Comparison of ENCODE assay signal across 9 cellular contexts in genomic region chr2:23988371-23988770, GRCh38. TPM values are rescaled to one million over a fixed set of nuclear protein-coding genes. Genes with fewer than 3 reads are reported as not detected.
DNase-seq lines count a peak whose midpoint lies in the region; ATAC-seq, FAIRE-seq and TF ChIP-seq lines count a peak whose summit lies in the region.
"Had no signal": no experiment of that assay in that cellular context is flagged by ENCODE, and none has a peak within 500 bp of the region (broad histone marks: within the 10 kb centered on the region; RNA-seq: fewer than 3 reads in every experiment).

No MANE protein-coding gene starts in this region.

- no peak overlapping the region for H3K27ac Mint-ChIP-seq in HFFc6
- H3K27ac Mint-ChIP-seq in activated naive CD4-positive, alpha-beta T cell treated with anti-CD3 and anti-CD28 coated beads, Interleukin-2, amount 10 ng/mL, durations not matched to agents 7 days and 5 days = no peak overlapping the region

- no peak overlapping the region for H3K4me2 ChIP-seq in SK-N-SH

- H3F3A ChIP-seq in SK-N-SH (replicated peaks; ENCODE audit: insufficient read depth) = peaks cover 3% of the 10 kb centered on the region

- no peak overlapping the region for H3K4me3 ChIP-seq in SK-N-SH (ENCODE audit: low read depth in 2 of 2, low read length in 1 of 2)

- H3K36me3 Mint-ChIP-seq in HFFc6 (ENCODE audit: low read depth) = peaks cover 3% of the 10 kb centered on the region; the same call in 1 of the 2 replicates
- H3K36me3 Mint-ChIP-seq in activated naive CD4-positive, alpha-beta T cell treated with anti-CD3 and anti-CD28 coated beads, Interleukin-2, amount 10 ng/mL, durations not matched to agents 7 days and 5 days = peaks cover 2% of the 10 kb centered on the region

- no peak overlapping the region for H3K9ac ChIP-seq in SK-N-SH

- 57% methylated on average over 2 of the region's 2 CpGs for WGBS in SK-N-SH (ENCODE audit: low lambda C conversion rate)

- H3K27ac ChIP-seq in SK-N-SH (ENCODE audit: low read depth in 2 of 2, low read length in 1 of 2) = no peak overlapping the region
- H3K27ac ChIP-seq: epithelial cell of prostate had no signal

- TF ChIP-seq RAD21 in SK-N-SH (IDR thresholded peaks at IDR 0.05; ENCODE audit: low read length) = peak; percentile 45

- no peak for DNase-seq in D721Med (ENCODE audit: insufficient read length, low spot score)
- DNase-seq in HFFc6 = peak; percentile 21
- DNase-seq in SK-N-SH = no peak
- no peak for DNase-seq in left lobe of liver (ENCODE audit: low spot score)
- no peak for DNase-seq in NCI-H187 treated with DMSO at 0.1 percent for 48 hours (lab: John Stamatoyannopoulos, UW)
- no peak for DNase-seq in stimulated activated CD4-positive, alpha-beta T cell treated with anti-CD3 and anti-CD28 coated beads, Interleukin-4, amount 100 ng/mL, for 24 hours
- no peak for DNase-seq in activated naive CD4-positive, alpha-beta T cell treated with anti-CD3 and anti-CD28 coated beads, Interleukin-2, amount 10 ng/mL, durations not matched to agents 7 days and 5 days

- H3K27me3 Mint-ChIP-seq in HFFc6 (ENCODE audit: insufficient read depth) = no peaks in the 10 kb centered on the region
- H3K27me3 Mint-ChIP-seq in activated naive CD4-positive, alpha-beta T cell treated with anti-CD3 and anti-CD28 coated beads, Interleukin-2, amount 10 ng/mL, durations not matched to agents 7 days and 5 days = no peaks in the 10 kb centered on the region

- H3K9me2 ChIP-seq in SK-N-SH = no peaks in the 10 kb centered on the region

- POLR2A ChIA-PET in SK-N-SH (lab: Yijun Ruan, JAX) = no interaction called here

- TF ChIP-seq EP300 in SK-N-SH (IDR thresholded peaks at IDR 0.05; ENCODE audit: borderline replicate concordance in 1 of 2, low read depth in 1 of 2, low read length in 1 of 2) = no peak

- peak; percentile 79 for ATAC-seq in left lobe of liver
- ATAC-seq in GM21786 (IDR thresholded peaks at IDR 0.05; ENCODE audit: unreplicated experiment) = no peak

- H3K36me3 ChIP-seq in SK-N-SH (replicated peaks in 1 of 2; ENCODE audit: control insufficient read depth in 1 of 2, insufficient read depth in 2 of 2, low read length in 1 of 2) = peaks cover 8% of the 10 kb centered on the region in 2 experiments

- H2AFZ ChIP-seq in SK-N-SH (ENCODE audit: low read depth) = no peak overlapping the region

- H3K27me3 ChIP-seq in SK-N-SH (ENCODE audit: insufficient read depth) = no peaks in the 10 kb centered on the region

- CTCF ChIA-PET in SK-N-SH (lab: Yijun Ruan, JAX) = interaction anchor here (1.5 kb wide), 1 partner anchor 96 kb away, joined by 3 read pairs; the partner anchor contains the start of gene TP53I3
- CTCF ChIA-PET in activated naive CD4-positive, alpha-beta T cell treated with anti-CD3 and anti-CD28 coated beads, Interleukin-2, amount 10 ng/mL, durations not matched to agents 7 days and 5 days (lab: Charles Lee) = no interaction called here

- H3K4me3 Mint-ChIP-seq in HFFc6 = no peak overlapping the region
- H3K4me3 Mint-ChIP-seq in activated naive CD4-positive, alpha-beta T cell treated with anti-CD3 and anti-CD28 coated beads, Interleukin-2, amount 10 ng/mL, durations not matched to agents 7 days and 5 days = no peak overlapping the region

- TF ChIP-seq CTCF in D721Med (IDR thresholded peaks at IDR 0.05; ENCODE audit: insufficient read depth, missing control alignments) (peak; percentile 32), HFFc6 (IDR thresholded peaks at IDR 0.05) (peak; percentile 63), SK-N-SH (IDR thresholded peaks at IDR 0.05) (peak; percentile 60)

- no peaks in the 10 kb centered on the region for H3K9me3 ChIP-seq in SK-N-SH

- peaks cover 6% of the 10 kb centered on the region for H3K4me1 Mint-ChIP-seq in HFFc6 (ENCODE audit: low read depth)
- H3K4me1 Mint-ChIP-seq in activated naive CD4-positive, alpha-beta T cell treated with anti-CD3 and anti-CD28 coated beads, Interleukin-2, amount 10 ng/mL, durations not matched to agents 7 days and 5 days = no peaks in the 10 kb centered on the region

- no peaks in the 10 kb centered on the region for H3K79me2 ChIP-seq in SK-N-SH (ENCODE audit: insufficient read depth)

- no peaks in the 10 kb centered on the region for H3K4me1 ChIP-seq in SK-N-SH (ENCODE audit: control insufficient read depth in 1 of 2, insufficient read depth in 2 of 2, low read depth in 1 of 2, low read length in 1 of 2)

- no peak for FAIRE-seq in D721Med (lab: Jason Lieb, UNC)

- no peaks in the 10 kb centered on the region for H3K9me3 Mint-ChIP-seq in HFFc6
- H3K9me3 Mint-ChIP-seq in activated naive CD4-positive, alpha-beta T cell treated with anti-CD3 and anti-CD28 coated beads, Interleukin-2, amount 10 ng/mL, durations not matched to agents 7 days and 5 days = no peaks in the 10 kb centered on the region

- H4K20me1 ChIP-seq in SK-N-SH (ENCODE audit: insufficient read depth) = no peaks in the 10 kb centered on the region

TF ChIP-seq in SK-N-SH, 30 proteins besides CTCF, POLR2A, EP300 and RAD21 (continues in another document):
- TF ChIP-seq TEAD4 (IDR thresholded peaks at IDR 0.05; ENCODE audit: borderline replicate concordance, insufficient read depth) = no peak
- TF ChIP-seq SMC3 (IDR thresholded peaks at IDR 0.05; ENCODE audit: low read depth, low read length) = no peak
- TF ChIP-seq EZH2phosphoT487 (IDR thresholded peaks at IDR 0.05; ENCODE audit: borderline replicate concordance, low read depth) = no peak
- TF ChIP-seq GABPA (IDR thresholded peaks at IDR 0.05; ENCODE audit: low read depth) = no peak
- TF ChIP-seq, protein P1, sequence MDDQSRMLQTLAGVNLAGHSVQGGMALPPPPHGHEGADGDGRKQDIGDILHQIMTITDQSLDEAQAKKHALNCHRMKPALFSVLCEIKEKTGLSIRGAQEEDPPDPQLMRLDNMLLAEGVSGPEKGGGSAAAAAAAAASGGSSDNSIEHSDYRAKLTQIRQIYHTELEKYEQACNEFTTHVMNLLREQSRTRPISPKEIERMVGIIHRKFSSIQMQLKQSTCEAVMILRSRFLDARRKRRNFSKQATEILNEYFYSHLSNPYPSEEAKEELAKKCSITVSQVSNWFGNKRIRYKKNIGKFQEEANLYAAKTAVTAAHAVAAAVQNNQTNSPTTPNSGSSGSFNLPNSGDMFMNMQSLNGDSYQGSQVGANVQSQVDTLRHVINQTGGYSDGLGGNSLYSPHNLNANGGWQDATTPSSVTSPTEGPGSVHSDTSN (IDR thresholded peaks at IDR 0.05) = no peak
- no peak for TF ChIP-seq GATA2 (CRISPR knock-in tag; IDR thresholded peaks at IDR 0.05)
- no peak for TF ChIP-seq FOXJ3 (CRISPR knock-in tag; IDR thresholded peaks at IDR 0.05)
- TF ChIP-seq, protein P2, sequence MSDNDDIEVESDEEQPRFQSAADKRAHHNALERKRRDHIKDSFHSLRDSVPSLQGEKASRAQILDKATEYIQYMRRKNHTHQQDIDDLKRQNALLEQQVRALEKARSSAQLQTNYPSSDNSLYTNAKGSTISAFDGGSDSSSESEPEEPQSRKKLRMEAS (IDR thresholded peaks at IDR 0.05; ENCODE audit: low read depth) = no peak
- no peak for TF ChIP-seq NRF1 (IDR thresholded peaks at IDR 0.05; ENCODE audit: low read depth, low read length)
- no peak for TF ChIP-seq ELF1 (IDR thresholded peaks at IDR 0.05)
- no peak for TF ChIP-seq RXRA (IDR thresholded peaks at IDR 0.05; ENCODE audit: borderline replicate concordance, low read depth)
- no peak for TF ChIP-seq MXI1 (IDR thresholded peaks at IDR 0.05; ENCODE audit: low read depth, low read length)
- no peak for TF ChIP-seq USF1 (IDR thresholded peaks at IDR 0.05; ENCODE audit: borderline replicate concordance, low read depth)
- TF ChIP-seq IRF3 (IDR thresholded peaks at IDR 0.05; ENCODE audit: low read depth, low read length) = no peak
- no peak for TF ChIP-seq RCOR1 (IDR thresholded peaks at IDR 0.05; ENCODE audit: low read length)
- no peak for TF ChIP-seq YY1 (IDR thresholded peaks at IDR 0.05; ENCODE audit: low read depth)
- no peak for TF ChIP-seq FOSL2 (IDR thresholded peaks at IDR 0.05; ENCODE audit: borderline replicate concordance, low read depth)

RNA-seq across cellular contexts. Expression of gene MFSD2B, which starts 21.5 kb away (rescaled TPM):
- total RNA-seq in HFFc6 (2021; fragmentation: NEBNext Ultra II Directional; extraction: Animal tissue kit (Norgen Biotek cat#: 25700)) = under 1 TPM; 0.18 to 0.35 (median 0.24) TPM
- 0.16 TPM in 1 of 2 replicates, not detected in the other for polyA plus RNA-seq in SK-N-SH (2012; rRNA removed)
- polyA plus RNA-seq in SK-N-SH (2012; cell fraction: cytosol; rRNA removed) = 0.09 TPM in 2 replicates
- polyA plus RNA-seq in SK-N-SH (2012; cell fraction: nucleus; rRNA removed) = 0.25 and 0.38 TPM in 2 replicates
- total RNA-seq in left lobe of liver = not detected

RNA-seq across cellular contexts. Expression of gene UBXN2A, which starts 48.1 kb away (rescaled TPM):
- 10 to 100 TPM; 11.2 to 15.8 (median 13.6) TPM for total RNA-seq in HFFc6 (2021; fragmentation: NEBNext Ultra II Directional; extraction: Animal tissue kit (Norgen Biotek cat#: 25700))
- polyA plus RNA-seq in SK-N-SH (2012; rRNA removed) = 5.8 and 7.1 TPM in 2 replicates
- polyA plus RNA-seq in SK-N-SH (2012; cell fraction: cytosol; rRNA removed) = 10.7 and 11.5 TPM in 2 replicates
- polyA plus RNA-seq in SK-N-SH (2012; cell fraction: nucleus; rRNA removed) = 3.4 and 3.6 TPM in 2 replicates
- total RNA-seq in left lobe of liver = 6.1 TPM

RNA-seq across cellular contexts. Expression of gene WDCP, which starts 58.8 kb away (rescaled TPM):
- total RNA-seq in HFFc6 (2021; fragmentation: NEBNext Ultra II Directional; extraction: Animal tissue kit (Norgen Biotek cat#: 25700)) = 10 to 100 TPM; 12.0 to 19.4 (median 13.5) TPM
- 7.1 and 11.9 TPM in 2 replicates for polyA plus RNA-seq in SK-N-SH (2012; rRNA removed)
- polyA plus RNA-seq in SK-N-SH (2012; cell fraction: cytosol; rRNA removed) = 7.2 and 8.2 TPM in 2 replicates
- polyA plus RNA-seq in SK-N-SH (2012; cell fraction: nucleus; rRNA removed) = 11.9 and 20.3 TPM in 2 replicates
- 6.8 TPM for total RNA-seq in left lobe of liver
